Comparison of ENCODE assay signal across 1 cellular context in genomic region chr2:29080886-29081743, GRCh38.
TF ChIP-seq lines count a peak whose summit lies in the region.

No MANE protein-coding gene starts in this region.

TF ChIP-seq in HepG2, 621 proteins besides CTCF, POLR2A, EP300 and RAD21:
- TF ChIP-seq CEBPB (IDR thresholded peaks at IDR 0.05; ENCODE audit: borderline replicate concordance, low read depth, low read length) (peak; percentile 58), CHD2 (IDR thresholded peaks at IDR 0.05; ENCODE audit: low read depth, low read length) (no peak)
